In the genomic region with DNA sequence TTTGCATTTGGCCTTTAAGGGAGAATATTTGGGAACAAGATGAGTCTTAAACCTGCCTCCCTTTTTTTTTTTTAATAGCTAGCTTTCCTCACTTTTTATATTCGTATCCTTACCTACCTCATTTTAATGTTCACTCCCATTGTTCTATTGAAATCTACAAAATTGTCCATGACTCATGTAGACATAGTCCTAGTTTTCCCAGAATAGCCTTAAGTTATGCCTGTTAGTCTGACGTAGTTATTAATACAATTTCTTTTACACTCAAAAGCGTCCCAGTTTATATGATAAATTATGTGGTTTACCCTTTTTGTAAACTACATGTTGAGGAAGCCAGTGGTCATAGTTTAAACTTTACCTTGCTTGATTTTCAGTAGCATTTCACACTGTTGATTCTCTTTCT, we compare ENCODE assay signal across 21 cellular contexts.
"Had no signal": no experiment of that assay in that cellular context is flagged by ENCODE, and none has a peak within 500 bp of the region (broad histone marks: within the 10 kb centered on the region; RNA-seq: fewer than 3 reads in every experiment).

No MANE protein-coding gene starts in this region.

- ATAC-seq: activated T-cell treated with anti-CD3 and anti-CD28 coated beads, Interleukin-2, amount 50 U/mL, for 72 hours; K562; T-cell had no signal

- H3K27ac ChIP-seq: cardiac muscle cell, SK-N-MC, VCaP had no signal

- DNase-seq: activated CD4-positive, alpha-beta memory T cell treated with anti-CD3 and anti-CD28 coated beads for 36 hours; activated CD4-positive, alpha-beta T cell treated with anti-CD3 and anti-CD28 coated beads, Interleukin-2, amount 10 ng/mL, durations not matched to agents 7 days and 5 days; activated CD4-positive, CD25-positive, alpha-beta regulatory T cell; activated CD8-positive, alpha-beta memory T cell treated with anti-CD3 and anti-CD28 coated beads for 24 hours; activated gamma-delta T cell treated with Interleukin-2 at 50 U/mL for 16 hours; activated naive CD4-positive, alpha-beta T cell treated with anti-CD3 and anti-CD28 coated beads, Interleukin-2, amount 10 ng/mL, durations not matched to agents 7 days and 5 days; activated naive CD8-positive, alpha-beta T cell treated with anti-CD3 and anti-CD28 coated beads for 36 hours; activated T-cell treated with anti-CD3 and anti-CD28 coated beads, Interleukin-2, amount 50 U/mL, for 72 hours; cerebellar nuclear complex; Karpas-422; NCI-H1092; NCI-H1417; NCI-H1930; NCI-H2171; NCI-H2227 treated with DMSO at 0.1 percent for 48 hours; NCI-H774; T-cell had no signal

- H3K27me3 ChIP-seq: cardiac muscle cell had no signal

- H3K4me3 ChIP-seq: cardiac muscle cell, K562, SK-N-MC had no signal
